In the genomic region with DNA sequence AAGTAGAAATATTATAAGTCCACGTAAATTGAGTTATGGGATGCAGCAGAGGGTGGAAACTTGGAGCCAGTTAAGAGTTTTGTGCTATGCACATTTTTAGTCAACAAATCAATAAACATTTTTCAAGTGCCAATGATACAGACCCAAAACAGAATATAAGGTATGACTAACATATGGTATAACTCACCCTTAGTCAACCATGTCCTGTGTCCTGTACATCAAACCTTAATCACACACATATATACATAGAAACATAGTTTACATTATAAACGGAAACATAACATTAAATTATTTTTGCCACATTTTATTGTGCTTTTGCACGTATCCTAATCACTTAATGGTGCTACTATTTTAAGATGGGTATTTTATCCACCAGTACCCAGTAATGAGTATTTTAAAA, we compare ENCODE assay signal across 20 cellular contexts.
"Had no signal": no experiment of that assay in that cellular context is flagged by ENCODE, and none has a peak within 500 bp of the region (broad histone marks: within the 10 kb centered on the region; RNA-seq: fewer than 3 reads in every experiment).

No MANE protein-coding gene starts in this region.

- H3K27me3 ChIP-seq: colonic mucosa, esophagus muscularis mucosa, gastrocnemius medialis, heart right ventricle, left lung had no signal

- FAIRE-seq: endothelial cell of umbilical vein, keratinocyte had no signal

- H3K4me3 ChIP-seq: colonic mucosa, esophagus muscularis mucosa, gastrocnemius medialis, heart right ventricle, left lung, lower lobe of right lung, mucosa of descending colon had no signal

- DNase-seq: colonic mucosa; cortex of kidney; effector CD4-positive, alpha-beta T cell; effector memory CD4-positive, alpha-beta T cell; foreskin melanocyte; gastrocnemius medialis; glutamatergic neuron; head of caudate nucleus; heart right ventricle; hippocampal formation; left cardiac atrium; left lung; left ventricle myocardium superior; lower lobe of right lung; mesenchymal stem cell; mucosa of descending colon; naive B cell had no signal

- H3K9me3 ChIP-seq: colonic mucosa, esophagus muscularis mucosa, gastrocnemius medialis, heart right ventricle, left lung, lower lobe of right lung, mucosa of descending colon had no signal

- H3K4me1 ChIP-seq: colonic mucosa, esophagus muscularis mucosa, gastrocnemius medialis, heart right ventricle, left lung, lower lobe of right lung had no signal

- H3K36me3 ChIP-seq: colonic mucosa, esophagus muscularis mucosa, gastrocnemius medialis, heart right ventricle, left lung, lower lobe of right lung had no signal

- H3K27ac ChIP-seq: colonic mucosa, esophagus muscularis mucosa, gastrocnemius medialis, heart right ventricle, left lung, lower lobe of right lung had no signal

- ATAC-seq: gastrocnemius medialis, heart right ventricle, left cardiac atrium, left lung, left ventricle myocardium superior, lower lobe of right lung, mucosa of descending colon had no signal
